Comparison of ENCODE assay signal across 9 cellular contexts in the genomic region with DNA sequence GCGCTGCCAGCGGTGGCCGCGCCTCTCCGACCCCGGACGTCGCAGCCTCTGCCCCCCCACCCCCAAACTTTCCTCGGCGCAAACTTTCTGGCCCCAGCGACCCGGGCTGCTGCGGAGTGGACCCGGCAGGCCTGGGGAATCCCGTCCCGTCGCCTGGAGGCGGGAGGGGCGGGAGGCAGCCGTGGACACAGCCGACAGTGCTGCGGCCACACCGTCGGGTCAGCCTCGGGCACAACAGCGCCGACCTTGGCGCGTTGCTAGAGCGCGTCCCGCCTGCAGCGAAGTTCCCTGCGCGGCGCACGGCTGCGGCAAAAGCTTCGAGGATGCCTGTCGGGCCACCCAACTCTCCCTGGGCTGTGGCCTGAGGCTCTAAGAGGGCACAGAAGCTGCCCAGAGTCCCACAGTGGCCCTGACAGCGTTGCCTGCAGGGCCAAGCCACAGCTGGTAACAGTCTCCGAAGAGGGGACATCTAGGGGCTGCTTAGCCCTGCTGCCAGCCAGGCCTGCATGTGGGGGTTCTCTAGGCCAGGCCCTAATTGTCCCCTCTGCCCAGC. TPM values are rescaled to one million over a fixed set of nuclear protein-coding genes. Genes with fewer than 3 reads are reported as not detected.
DNase-seq lines count a peak whose midpoint lies in the region; ATAC-seq, FAIRE-seq and TF ChIP-seq lines count a peak whose summit lies in the region.
"Had no signal": no experiment of that assay in that cellular context is flagged by ENCODE, and none has a peak within 500 bp of the region (broad histone marks: within the 10 kb centered on the region; RNA-seq: fewer than 3 reads in every experiment).

No MANE protein-coding gene starts in this region.

- SMC1A ChIA-PET in GM12878 (lab: Charles Lee; ENCODE audit: uncharacterized antibody, unreplicated experiment), result no interaction called here

- no peaks in the 10 kb centered on the region for H3K79me2 ChIP-seq in GM12878 (ENCODE audit: control insufficient read depth, insufficient read depth, low read length)
- peaks cover 56% of the 10 kb centered on the region for H3K79me2 ChIP-seq in keratinocyte (ENCODE audit: control insufficient read depth, insufficient read depth, low read length)

- H4K20me1 ChIP-seq in GM12878 (ENCODE audit: control insufficient read depth, insufficient read depth) (no peaks in the 10 kb centered on the region), keratinocyte (ENCODE audit: control insufficient read depth, extremely low read depth, insufficient read depth, low read length) (no peaks in the 10 kb centered on the region)

- in situ Hi-C loops in GM12878 (cut with MboI), result no loop called here

- no TSS peak for BruUV-seq in GM12878 (replicated peaks; lab: Mats Ljungman, UMichigan)

- POLR2A ChIA-PET in GM12878 (lab: Charles Lee), result no interaction called here

- TF ChIP-seq EP300 in GM12878 (IDR thresholded peaks at IDR 0.05; ENCODE audit: borderline replicate concordance in 1 of 2, control insufficient read depth in 1 of 2, low read depth in 2 of 2, low read length in 2 of 2), result no peak

- H2AFZ ChIP-seq in GM12878 (ENCODE audit: control insufficient read depth, low read depth, low read length), result no peak overlapping the region
- no peak overlapping the region for H2AFZ ChIP-seq in keratinocyte (ENCODE audit: control insufficient read depth, low read length)

- intact Hi-C loops in GM12878 (cut with micrococcal nuclease; ENCODE audit: unreplicated experiment), result no loop called here

- DNase-seq in DMS 273 (lab: John Stamatoyannopoulos, UW; ENCODE audit: unreplicated experiment) (peak; percentile 65), DMS 273 treated with DMSO at 0.1 percent for 48 hours (lab: John Stamatoyannopoulos, UW) (no peak), GM12878 (ENCODE audit: low read depth, low spot score) (no peak), keratinocyte (ENCODE audit: low read depth, low spot score) (no peak)
- no peak for DNase-seq in stimulated activated CD4-positive, alpha-beta T cell treated with anti-CD3 and anti-CD28 coated beads, Interleukin-12 subunit alpha, Interleukin-12 subunit beta, amount 100 ng/mL, for 4 hours

- no peaks in the 10 kb centered on the region for H3K9me1 ChIP-seq in keratinocyte (ENCODE audit: control insufficient read depth, extremely low read depth, insufficient read depth, low read length)

- H3K36me3 ChIP-seq in GM12878 (ENCODE audit: control insufficient read depth in 2 of 2, insufficient read depth in 2 of 2, low read length in 1 of 2) (no peaks in the 10 kb centered on the region), keratinocyte (ENCODE audit: control insufficient read depth in 2 of 2, extremely low read depth in 1 of 2, insufficient read depth in 2 of 2, low read length in 2 of 2) (peaks cover 0 to 9% of the 10 kb centered on the region in 2 experiments)

- H3K4me3 ChIP-seq in GM12878 (no peak overlapping the region), keratinocyte (ENCODE audit: control insufficient read depth in 2 of 3, extremely low read depth in 1 of 3, insufficient read depth in 2 of 3, low read depth in 1 of 3, low read length in 3 of 3) (peak overlapping the region; percentile 74 to 80 (median 76))

- no peak for TF ChIP-seq RAD21 in GM12878 (IDR thresholded peaks at IDR 0.05; ENCODE audit: insufficient read depth, low read depth, low read length)

- TF ChIP-seq CTCF in GM12878 (IDR thresholded peaks at IDR 0.05 in 2 of 3, conservative IDR thresholded peaks at IDR 0.05 in 1 of 3; ENCODE audit: control insufficient read depth in 2 of 3, extremely low read depth in 1 of 3, insufficient read depth in 1 of 3, low read depth in 3 of 3, low read length in 3 of 3) (no peak), keratinocyte (optimal IDR thresholded peaks at IDR 0.05 in 1 of 3, IDR thresholded peaks at IDR 0.05 in 1 of 3, conservative IDR thresholded peaks at IDR 0.05 in 1 of 3; ENCODE audit: extremely low read depth in 1 of 3, insufficient read depth in 2 of 3, low read length in 3 of 3) (peak in 2 of 3 experiments; percentile 5 to 34)

- H3K27ac ChIP-seq in GM12878 (ENCODE audit: control insufficient read depth, insufficient read depth) (no peak overlapping the region), keratinocyte (ENCODE audit: control insufficient read depth, insufficient read depth, low read length) (peak overlapping the region; percentile 73), temporal lobe (ENCODE audit: low read depth, low read length) (peak overlapping the region; percentile 91)

- RAD21 ChIA-PET in GM12878 (lab: Charles Lee; ENCODE audit: unreplicated experiment), result no interaction called here

- TF ChIP-seq POLR2A in GM12878 (IDR thresholded peaks at IDR 0.05; ENCODE audit: low read depth, low read length), result no peak

- CTCF ChIA-PET in GM12878 (lab: Yijun Ruan, JAX), result no interaction called here

- dilution Hi-C loops in keratinocyte (cut with MboI; ENCODE audit: extremely low pct_ligation_motif_present, low sequenced_read_pairs), result no loop called here

- no peak for ATAC-seq in GM12878
- no peak for ATAC-seq in HG03571 (IDR thresholded peaks at IDR 0.05; ENCODE audit: unreplicated experiment)
- ATAC-seq in HG03442 (IDR thresholded peaks at IDR 0.05; ENCODE audit: unreplicated experiment), result no peak

- no peak overlapping the region for H3K4me2 ChIP-seq in GM12878 (ENCODE audit: control insufficient read depth, insufficient read depth)
- H3K4me2 ChIP-seq in keratinocyte (ENCODE audit: control insufficient read depth, extremely low read depth, insufficient read depth, low read depth, low read length), result peak overlapping the region; percentile 96

- H3K27me3 ChIP-seq in GM12878 (replicated peaks in 1 of 2; ENCODE audit: control insufficient read depth in 2 of 2, insufficient read depth in 2 of 2, low read length in 1 of 2) (peaks cover 4 to 6% of the 10 kb centered on the region in 2 experiments; a peak in 3 of 4 replicates), keratinocyte (ENCODE audit: control insufficient read depth, extremely low read depth, insufficient read depth, low read length) (no peaks in the 10 kb centered on the region)

- FAIRE-seq in GM12878 (lab: Jason Lieb, UNC), result no peak
- FAIRE-seq in keratinocyte (lab: Jason Lieb, UNC), result no peak
- FAIRE-seq: A204.1 had no signal

- WGBS in GM12878 (ENCODE audit: insufficient coverage, insufficient replicate concordance, low lambda C conversion rate, missing lambda C conversion rate), result 75% methylated on average over 24 of the region's 42 CpGs

- H3K9ac ChIP-seq in GM12878 (ENCODE audit: control insufficient read depth, insufficient read depth, low read length) (no peak overlapping the region), keratinocyte (ENCODE audit: control insufficient read depth, extremely low read depth, insufficient read depth, low read length) (peak overlapping the region; percentile 89)

- H3K4me1 ChIP-seq in GM12878 (ENCODE audit: control insufficient read depth, insufficient read depth, low read length) (no peaks in the 10 kb centered on the region), keratinocyte (ENCODE audit: control insufficient read depth, extremely low read depth, insufficient read depth, low read length) (peaks cover 45% of the 10 kb centered on the region)

- no peaks in the 10 kb centered on the region for H3K9me3 ChIP-seq in GM12878 (replicated peaks; ENCODE audit: control insufficient read depth, insufficient read depth, low read length)
- no peaks in the 10 kb centered on the region for H3K9me3 ChIP-seq in keratinocyte (ENCODE audit: control insufficient read depth, low read depth, low read length)

RNA-seq across cellular contexts. Expression of a gene that starts 1.3 kb away (rescaled TPM):
- 1.3 and 1.6 TPM in 2 replicates for total RNA-seq in GM12878 (2013; cell fraction: nucleolus; rRNA removed)
- 0.22 and 0.28 TPM in 2 replicates for total RNA-seq in GM12878 (2014; rRNA removed)
- 0.13 and 0.18 TPM in 2 replicates for total RNA-seq in GM12878 (2014; rRNA removed; fragmentation: Illumina TruSeq; extraction: Trizol)
- total RNA-seq in GM12878 (2021), result 2.2 and 2.9 TPM in 2 replicates
- not detected for polyA plus RNA-seq in GM12878 (2011; ENCODE audit: low read depth)
- 0.19 and 0.88 TPM in 2 replicates for polyA plus RNA-seq in GM12878 (2011; rRNA removed)
- 0.49 and 0.70 TPM in 2 replicates for polyA plus RNA-seq in GM12878 (2011; cell fraction: cytosol; rRNA removed)
- 1.3 and 2.0 TPM in 2 replicates for polyA plus RNA-seq in GM12878 (2011; cell fraction: nucleus; rRNA removed)
- polyA plus RNA-seq in GM12878 (2012), result 0.41 and 0.57 TPM in 2 replicates
- polyA plus RNA-seq in GM12878 (2014; fragmentation: Illumina TruSeq; extraction: Trizol), result 0.22 and 0.28 TPM in 2 replicates
- under 1 TPM; 0.02 TPM for polyA plus RNA-seq in GM12878 (2014; fragmentation: Nextera tagmentation; extraction: Ambion mirVana)
- polyA plus RNA-seq in GM12878 (2014; rRNA removed), result 0.32 and 0.94 TPM in 2 replicates
- polyA plus RNA-seq in GM12878 (2016; fragmentation: Nextera tagmentation; extraction: Ambion mirVana), result under 1 TPM; 0.20 to 0.49 TPM
- polyA minus RNA-seq in GM12878 (2011; rRNA and poly(A)+ RNA removed), result 0.29 and 1.1 TPM in 2 replicates
- 0.94 TPM in 1 of 2 replicates, not detected in the other for polyA minus RNA-seq in GM12878 (2011; cell fraction: cytosol; rRNA and poly(A)+ RNA removed)
- 1.6 and 2.1 TPM in 2 replicates for polyA minus RNA-seq in GM12878 (2011; cell fraction: nucleus; rRNA and poly(A)+ RNA removed)
- 3.1 to 21.4 TPM (median 5.2 TPM) in 3 replicates for polyA plus RNA-seq in keratinocyte
- 13.1 TPM for polyA plus RNA-seq in keratinocyte (2011; ENCODE audit: low read depth)
- polyA plus RNA-seq in keratinocyte (2011; cell fraction: cytosol; rRNA removed), result 8.8 and 19.1 TPM in 2 replicates
- polyA plus RNA-seq in keratinocyte (2011; cell fraction: nucleus; rRNA removed), result 16.8 and 22.7 TPM in 2 replicates
- 11.9 and 50.9 TPM in 2 replicates for polyA plus RNA-seq in keratinocyte (2012; ENCODE audit: low replicate concordance)
- 8.7 to 101 TPM (median 9.2 TPM) in 3 replicates for polyA minus RNA-seq in keratinocyte
- 22.1 TPM for polyA minus RNA-seq in keratinocyte (2011; cell fraction: cytosol; rRNA and poly(A)+ RNA removed)
- polyA minus RNA-seq in keratinocyte (2011; cell fraction: nucleus; rRNA and poly(A)+ RNA removed), result 9.8 and 16.2 TPM in 2 replicates
- 185 TPM for total RNA-seq in temporal lobe

RNA-seq across cellular contexts. Expression of a gene that starts 27.2 kb away (rescaled TPM):
- total RNA-seq in GM12878 (2013; cell fraction: nucleolus; rRNA removed), result 0.24 and 0.27 TPM in 2 replicates
- total RNA-seq in GM12878 (2014; rRNA removed), result 0.06 TPM in 1 of 2 replicates, not detected in the other
- not detected in 2 replicates for total RNA-seq in GM12878 (2014; rRNA removed; fragmentation: Illumina TruSeq; extraction: Trizol)
- total RNA-seq in GM12878 (2021), result 0.11 and 0.15 TPM in 2 replicates
- not detected for polyA plus RNA-seq in GM12878 (2011; ENCODE audit: low read depth)
- polyA plus RNA-seq in GM12878 (2011; rRNA removed), result 0.04 TPM in 1 of 2 replicates, not detected in the other
- 0.03 and 0.07 TPM in 2 replicates for polyA plus RNA-seq in GM12878 (2011; cell fraction: cytosol; rRNA removed)
- polyA plus RNA-seq in GM12878 (2011; cell fraction: nucleus; rRNA removed), result 0.06 and 0.18 TPM in 2 replicates
- 0.06 and 0.14 TPM in 2 replicates for polyA plus RNA-seq in GM12878 (2012)
- 0.10 TPM in 1 of 2 replicates, not detected in the other for polyA plus RNA-seq in GM12878 (2014; fragmentation: Illumina TruSeq; extraction: Trizol)
- polyA plus RNA-seq in GM12878 (2014; fragmentation: Nextera tagmentation; extraction: Ambion mirVana), result under 1 TPM in 1 of 2 experiments, not detected in 1; 0.15 TPM
- 0.12 TPM in 1 of 2 replicates, not detected in the other for polyA plus RNA-seq in GM12878 (2014; rRNA removed)
- polyA plus RNA-seq in GM12878 (2016; fragmentation: Nextera tagmentation; extraction: Ambion mirVana), result under 1 TPM in 1 of 2 experiments, not detected in 1; 0.10 TPM
- polyA minus RNA-seq in GM12878 (2011; rRNA and poly(A)+ RNA removed), result not detected in 2 replicates
- not detected in 2 replicates for polyA minus RNA-seq in GM12878 (2011; cell fraction: cytosol; rRNA and poly(A)+ RNA removed)
- not detected in 2 replicates for polyA minus RNA-seq in GM12878 (2011; cell fraction: nucleus; rRNA and poly(A)+ RNA removed)
- 0.09 TPM in 1 of 3 replicates, not detected in the others for polyA plus RNA-seq in keratinocyte
- polyA plus RNA-seq in keratinocyte (2011; ENCODE audit: low read depth), result not detected
- polyA plus RNA-seq in keratinocyte (2011; cell fraction: cytosol; rRNA removed), result not detected in 2 replicates
- 0.06 and 0.08 TPM in 2 replicates for polyA plus RNA-seq in keratinocyte (2011; cell fraction: nucleus; rRNA removed)
- 0.06 TPM in 1 of 2 replicates, not detected in the other for polyA plus RNA-seq in keratinocyte (2012; ENCODE audit: low replicate concordance)
- not detected in 3 replicates for polyA minus RNA-seq in keratinocyte
- not detected for polyA minus RNA-seq in keratinocyte (2011; cell fraction: cytosol; rRNA and poly(A)+ RNA removed)
- polyA minus RNA-seq in keratinocyte (2011; cell fraction: nucleus; rRNA and poly(A)+ RNA removed), result not detected in 2 replicates
- not detected for total RNA-seq in temporal lobe

RNA-seq across cellular contexts. Expression of a gene that starts 39.6 kb away (rescaled TPM):
- 4.0 and 4.6 TPM in 2 replicates for total RNA-seq in GM12878 (2013; cell fraction: nucleolus; rRNA removed)
- total RNA-seq in GM12878 (2014; rRNA removed) (37.6 and 56.4 TPM in 2 replicates), GM12878 (2014; rRNA removed; fragmentation: Illumina TruSeq; extraction: Trizol) (17.6 and 19.2 TPM in 2 replicates), GM12878 (2021) (35.0 and 35.4 TPM in 2 replicates), temporal lobe (13.5 TPM)
- polyA plus RNA-seq in GM12878 (2011; ENCODE audit: low read depth), result 6.0 TPM
- polyA plus RNA-seq in GM12878 (2011; rRNA removed) (17.7 and 25.3 TPM in 2 replicates), GM12878 (2014; fragmentation: Illumina TruSeq; extraction: Trizol) (1.00 and 6.4 TPM in 2 replicates), GM12878 (2014; fragmentation: Nextera tagmentation; extraction: Ambion mirVana) (10 to 100 TPM in 1 of 2 experiments, 1 to 10 TPM in 1; 5.1 to 13.4 TPM), GM12878 (2014; rRNA removed) (58.1 and 68.0 TPM in 2 replicates), GM12878 (2016; fragmentation: Nextera tagmentation; extraction: Ambion mirVana) (100 to 1,000 TPM; 124 to 136 TPM), keratinocyte (27.8 to 38.4 TPM (median 35.5 TPM) in 3 replicates)
- polyA plus RNA-seq in GM12878 (2011; cell fraction: cytosol; rRNA removed), result 30.0 and 57.0 TPM in 2 replicates
- 19.1 and 26.2 TPM in 2 replicates for polyA plus RNA-seq in GM12878 (2011; cell fraction: nucleus; rRNA removed)
- 22.5 and 26.2 TPM in 2 replicates for polyA plus RNA-seq in GM12878 (2012)
- 2.2 and 6.9 TPM in 2 replicates for polyA minus RNA-seq in GM12878 (2011; rRNA and poly(A)+ RNA removed)
- polyA minus RNA-seq in GM12878 (2011; cell fraction: cytosol; rRNA and poly(A)+ RNA removed), result 6.0 and 7.7 TPM in 2 replicates
- 3.3 and 4.9 TPM in 2 replicates for polyA minus RNA-seq in GM12878 (2011; cell fraction: nucleus; rRNA and poly(A)+ RNA removed)
- polyA plus RNA-seq in keratinocyte (2011; ENCODE audit: low read depth), result 22.7 TPM
- polyA plus RNA-seq in keratinocyte (2011; cell fraction: cytosol; rRNA removed), result 10.8 and 29.0 TPM in 2 replicates
- polyA plus RNA-seq in keratinocyte (2011; cell fraction: nucleus; rRNA removed), result 9.8 and 10.6 TPM in 2 replicates
- polyA plus RNA-seq in keratinocyte (2012; ENCODE audit: low replicate concordance), result 18.1 and 56.9 TPM in 2 replicates
- polyA minus RNA-seq in keratinocyte, result 4.4 to 9.0 TPM (median 4.6 TPM) in 3 replicates
- polyA minus RNA-seq in keratinocyte (2011; cell fraction: cytosol; rRNA and poly(A)+ RNA removed), result 43.2 TPM
- 2.9 and 3.7 TPM in 2 replicates for polyA minus RNA-seq in keratinocyte (2011; cell fraction: nucleus; rRNA and poly(A)+ RNA removed)

RNA-seq across cellular contexts. Expression of a gene that starts 51.0 kb away (rescaled TPM):
- total RNA-seq in GM12878 (2013; cell fraction: nucleolus; rRNA removed), result 44.3 and 50.3 TPM in 2 replicates
- total RNA-seq in GM12878 (2014; rRNA removed) (158 TPM in 2 replicates), GM12878 (2014; rRNA removed; fragmentation: Illumina TruSeq; extraction: Trizol) (84.3 and 95.4 TPM in 2 replicates), GM12878 (2021) (133 and 138 TPM in 2 replicates), temporal lobe (26.1 TPM)
- polyA plus RNA-seq in GM12878 (2011; ENCODE audit: low read depth), result 41.1 TPM
- polyA plus RNA-seq in GM12878 (2011; rRNA removed) (23.1 and 37.9 TPM in 2 replicates), GM12878 (2014; fragmentation: Illumina TruSeq; extraction: Trizol) (70.5 and 104 TPM in 2 replicates), GM12878 (2014; fragmentation: Nextera tagmentation; extraction: Ambion mirVana) (10 to 100 TPM in 1 of 2 experiments, 1 to 10 TPM in 1; 8.8 to 33.5 TPM), GM12878 (2014; rRNA removed) (135 and 153 TPM in 2 replicates), GM12878 (2016; fragmentation: Nextera tagmentation; extraction: Ambion mirVana) (100 to 1,000 TPM; 196 to 198 TPM), keratinocyte (20.3 to 63.3 TPM (median 23.7 TPM) in 3 replicates)
- polyA plus RNA-seq in GM12878 (2011; cell fraction: cytosol; rRNA removed), result 103 and 123 TPM in 2 replicates
- 73.1 and 88.3 TPM in 2 replicates for polyA plus RNA-seq in GM12878 (2011; cell fraction: nucleus; rRNA removed)
- polyA plus RNA-seq in GM12878 (2012), result 119 and 125 TPM in 2 replicates
- 38.4 and 68.4 TPM in 2 replicates for polyA minus RNA-seq in GM12878 (2011; rRNA and poly(A)+ RNA removed)
- polyA minus RNA-seq in GM12878 (2011; cell fraction: cytosol; rRNA and poly(A)+ RNA removed), result 66.6 and 75.7 TPM in 2 replicates
- polyA minus RNA-seq in GM12878 (2011; cell fraction: nucleus; rRNA and poly(A)+ RNA removed), result 13.5 and 29.3 TPM in 2 replicates
- 51.3 TPM for polyA plus RNA-seq in keratinocyte (2011; ENCODE audit: low read depth)
- 31.9 and 74.2 TPM in 2 replicates for polyA plus RNA-seq in keratinocyte (2011; cell fraction: cytosol; rRNA removed)
- polyA plus RNA-seq in keratinocyte (2011; cell fraction: nucleus; rRNA removed), result 31.8 and 38.2 TPM in 2 replicates
- polyA plus RNA-seq in keratinocyte (2012; ENCODE audit: low replicate concordance), result 106 and 107 TPM in 2 replicates
- polyA minus RNA-seq in keratinocyte, result 24.7 to 169 TPM (median 25.4 TPM) in 3 replicates
- polyA minus RNA-seq in keratinocyte (2011; cell fraction: cytosol; rRNA and poly(A)+ RNA removed), result 84.4 TPM
- polyA minus RNA-seq in keratinocyte (2011; cell fraction: nucleus; rRNA and poly(A)+ RNA removed), result 13.9 and 16.0 TPM in 2 replicates

RNA-seq across cellular contexts. Expression of a gene that starts 58.2 kb away (rescaled TPM):
- 351 and 375 TPM in 2 replicates for total RNA-seq in GM12878 (2013; cell fraction: nucleolus; rRNA removed)
- total RNA-seq in GM12878 (2014; rRNA removed), result 824 and 916 TPM in 2 replicates
- total RNA-seq in GM12878 (2014; rRNA removed; fragmentation: Illumina TruSeq; extraction: Trizol), result 719 and 809 TPM in 2 replicates
- total RNA-seq in GM12878 (2021), result 891 and 983 TPM in 2 replicates
- polyA plus RNA-seq in GM12878 (2011; ENCODE audit: low read depth), result 350 TPM
- 360 and 518 TPM in 2 replicates for polyA plus RNA-seq in GM12878 (2011; rRNA removed)
- polyA plus RNA-seq in GM12878 (2011; cell fraction: cytosol; rRNA removed), result 446 and 500 TPM in 2 replicates
- 301 and 348 TPM in 2 replicates for polyA plus RNA-seq in GM12878 (2011; cell fraction: nucleus; rRNA removed)
- polyA plus RNA-seq in GM12878 (2012), result 611 and 859 TPM in 2 replicates
- 690 and 703 TPM in 2 replicates for polyA plus RNA-seq in GM12878 (2014; fragmentation: Illumina TruSeq; extraction: Trizol)
- polyA plus RNA-seq in GM12878 (2014; fragmentation: Nextera tagmentation; extraction: Ambion mirVana), result 100 to 1,000 TPM; 202 to 216 TPM
- polyA plus RNA-seq in GM12878 (2014; rRNA removed), result 685 and 856 TPM in 2 replicates
- polyA plus RNA-seq in GM12878 (2016; fragmentation: Nextera tagmentation; extraction: Ambion mirVana), result 1,000 to 10,000 TPM; 1,394 to 1,451 TPM
- 519 and 607 TPM in 2 replicates for polyA minus RNA-seq in GM12878 (2011; rRNA and poly(A)+ RNA removed)
- 268 and 328 TPM in 2 replicates for polyA minus RNA-seq in GM12878 (2011; cell fraction: cytosol; rRNA and poly(A)+ RNA removed)
- 136 and 245 TPM in 2 replicates for polyA minus RNA-seq in GM12878 (2011; cell fraction: nucleus; rRNA and poly(A)+ RNA removed)
- polyA plus RNA-seq in keratinocyte, result 785 to 1,497 TPM (median 899 TPM) in 3 replicates
- polyA plus RNA-seq in keratinocyte (2011; ENCODE audit: low read depth), result 690 TPM
- polyA plus RNA-seq in keratinocyte (2011; cell fraction: cytosol; rRNA removed), result 541 and 590 TPM in 2 replicates
- 847 and 916 TPM in 2 replicates for polyA plus RNA-seq in keratinocyte (2011; cell fraction: nucleus; rRNA removed)
- 591 and 1,352 TPM in 2 replicates for polyA plus RNA-seq in keratinocyte (2012; ENCODE audit: low replicate concordance)
- polyA minus RNA-seq in keratinocyte, result 878 to 1,487 TPM (median 945 TPM) in 3 replicates
- polyA minus RNA-seq in keratinocyte (2011; cell fraction: cytosol; rRNA and poly(A)+ RNA removed), result 831 TPM
- polyA minus RNA-seq in keratinocyte (2011; cell fraction: nucleus; rRNA and poly(A)+ RNA removed), result 464 and 627 TPM in 2 replicates
- 154 TPM for total RNA-seq in temporal lobe

Comparison
In these comparisons a context has a peak if more than half of its experiments do, and no peak if none do; other contexts are left out.
1. CTCF ChIP-seq: peak in keratinocyte (2 of 3); none in GM12878 (0 of 3).
2. RNA of a gene that starts 1.3 kb away (total RNA-seq): 185 TPM in temporal lobe (single experiment); 0.13 to 2.9 TPM in GM12878; every median in the first group is over 10 times any median in the second.